In genomic region chr22:20766530-20766929, GRCh38 we compare ENCODE assay signal across 37 cellular contexts. TPM values are rescaled to one million over a fixed set of nuclear protein-coding genes. Genes with fewer than 3 reads are reported as not detected.
"Had no signal": no experiment of that assay in that cellular context is flagged by ENCODE, and none has a peak within 500 bp of the region (broad histone marks: within the 10 kb centered on the region; RNA-seq: fewer than 3 reads in every experiment).

No MANE protein-coding gene starts in this region.

- DNase-seq: activated effector memory CD4-positive, alpha-beta T cell treated with anti-CD3 and anti-CD28 coated beads, Interleukin-2, amount 50 U/mL, for 16 hours; activated effector memory CD4-positive, alpha-beta T cell treated with Interleukin-2 at 50 U/mL for 16 hours; activated gamma-delta T cell; activated gamma-delta T cell treated with Interleukin-2 at 50 U/mL for 16 hours; activated naive CD4-positive, alpha-beta T cell treated with anti-CD3 and anti-CD28 coated beads for 36 hours; activated naive CD4-positive, alpha-beta T cell treated with anti-CD3 and anti-CD28 coated beads, Interleukin-2, amount 50 U/mL, for 16 hours; activated naive CD4-positive, alpha-beta T cell treated with Interleukin-2 at 50 U/mL for 16 hours; activated naive CD8-positive, alpha-beta T cell treated with anti-CD3 and anti-CD28 coated beads for 36 hours; activated naive CD8-positive, alpha-beta T cell treated with anti-CD3 and anti-CD28 coated beads, Interleukin-2, amount 10 ng/mL, durations not matched to agents 7 days and 5 days; activated naive CD8-positive, alpha-beta T cell treated with anti-CD3 and anti-CD28 coated beads, Interleukin-2, amount 50 U/mL, for 24 hours; activated T-cell treated with anti-CD3 and anti-CD28 coated beads, Interleukin-2, amount 50 U/mL, for 1 hour; activated T-cell treated with anti-CD3 and anti-CD28 coated beads, Interleukin-2, amount 50 U/mL, for 24 hours; activated T-cell treated with anti-CD3 and anti-CD28 coated beads, Interleukin-2, amount 50 U/mL, for 4 hours; activated T-cell treated with anti-CD3 and anti-CD28 coated beads, Interleukin-2, amount 50 U/mL, for 48 hours; activated T-cell treated with anti-CD3 and anti-CD28 coated beads, Interleukin-2, amount 50 U/mL, for 72 hours; adrenal gland; amniotic stem cell; amygdala; anterior cingulate cortex; aorta; body of pancreas; brain microvascular endothelial cell; central memory CD4-positive, alpha-beta T cell; cerebellar nuclear complex had no signal

- FAIRE-seq: astrocyte had no signal

- H3K27ac Mint-ChIP-seq: activated naive CD4-positive, alpha-beta T cell treated with anti-CD3 and anti-CD28 coated beads, Interleukin-2, amount 50 U/mL, for 24 hours; activated naive CD8-positive, alpha-beta T cell; activated naive CD8-positive, alpha-beta T cell treated with anti-CD3 and anti-CD28 coated beads for 36 hours; activated naive CD8-positive, alpha-beta T cell treated with anti-CD3 and anti-CD28 coated beads, Interleukin-2, amount 10 ng/mL, durations not matched to agents 7 days and 5 days; activated naive CD8-positive, alpha-beta T cell treated with anti-CD3 and anti-CD28 coated beads, Interleukin-2, amount 50 U/mL, for 24 hours; activated T-cell treated with anti-CD3 and anti-CD28 coated beads, Interleukin-2, amount 50 U/mL, for 24 hours; activated T-cell treated with anti-CD3 and anti-CD28 coated beads, Interleukin-2, amount 50 U/mL, for 72 hours; activated T-helper 1 cell treated with anti-CD3 and anti-CD28 coated beads, Interleukin-12 subunit alpha, Interleukin-12 subunit beta, Interleukin-2, Interleukin-4 antibody, amounts not matched to agents 30 ng/mL and 10 ng/mL and 1 ng/mL, durations not matched to agents 14 hours and 24 hours and 36 hours; activated T-helper 2 cell treated with anti-CD3 and anti-CD28 coated beads, Interferon-gamma antibody, Interleukin-2, Interleukin-4, amounts not matched to agents 10 μg/mL and 5 μg/mL and 100 μg/mL, durations not matched to agents 14 hours and 24 hours and 36 hours; brain had no signal

- H3K27me3 Mint-ChIP-seq: activated naive CD4-positive, alpha-beta T cell treated with anti-CD3 and anti-CD28 coated beads, Interleukin-2, amount 50 U/mL, for 24 hours; activated naive CD8-positive, alpha-beta T cell; activated naive CD8-positive, alpha-beta T cell treated with anti-CD3 and anti-CD28 coated beads for 36 hours; activated naive CD8-positive, alpha-beta T cell treated with anti-CD3 and anti-CD28 coated beads, Interleukin-2, amount 10 ng/mL, durations not matched to agents 7 days and 5 days; activated naive CD8-positive, alpha-beta T cell treated with anti-CD3 and anti-CD28 coated beads, Interleukin-2, amount 50 U/mL, for 24 hours; activated T-cell treated with anti-CD3 and anti-CD28 coated beads, Interleukin-2, amount 50 U/mL, for 24 hours; activated T-helper 17 cell treated with anti-CD3 and anti-CD28 coated beads, Interleukin-2, amount 50 U/mL, for 72 hours; brain; central memory CD8-positive, alpha-beta T cell had no signal

- H3K4me3 ChIP-seq: adrenal gland, ascending aorta, body of pancreas, breast epithelium, cardiac muscle cell had no signal

- H3K9me3 ChIP-seq: adrenal gland, ascending aorta, body of pancreas, breast epithelium had no signal

- H3K9me3 Mint-ChIP-seq: activated naive CD4-positive, alpha-beta T cell treated with anti-CD3 and anti-CD28 coated beads for 36 hours; activated naive CD4-positive, alpha-beta T cell treated with anti-CD3 and anti-CD28 coated beads, Interleukin-2, amount 50 U/mL, for 24 hours; activated naive CD4-positive, alpha-beta T cell treated with anti-CD3 and anti-CD28 coated beads, Interleukin-2, amount 50 U/mL, for 72 hours; activated naive CD8-positive, alpha-beta T cell treated with anti-CD3 and anti-CD28 coated beads for 36 hours; activated naive CD8-positive, alpha-beta T cell treated with anti-CD3 and anti-CD28 coated beads, Interleukin-2, amount 10 ng/mL, durations not matched to agents 7 days and 5 days; activated naive CD8-positive, alpha-beta T cell treated with anti-CD3 and anti-CD28 coated beads, Interleukin-2, amount 50 U/mL, for 24 hours; activated T-cell treated with anti-CD3 and anti-CD28 coated beads, Interleukin-2, amount 50 U/mL, for 24 hours; activated T-cell treated with anti-CD3 and anti-CD28 coated beads, Interleukin-2, amount 50 U/mL, for 4 hours; activated T-cell treated with anti-CD3 and anti-CD28 coated beads, Interleukin-2, amount 50 U/mL, for 72 hours; activated T-helper 1 cell treated with anti-CD3 and anti-CD28 coated beads, Interleukin-12 subunit alpha, Interleukin-12 subunit beta, Interleukin-2, Interleukin-4 antibody, amounts not matched to agents 30 ng/mL and 10 ng/mL and 1 ng/mL, durations not matched to agents 14 hours and 24 hours and 36 hours; activated T-helper 17 cell treated with anti-CD3 and anti-CD28 coated beads, Interleukin-2, amount 50 U/mL, for 72 hours; activated T-helper 2 cell treated with anti-CD3 and anti-CD28 coated beads, Interferon-gamma antibody, Interleukin-2, Interleukin-4, amounts not matched to agents 10 μg/mL and 5 μg/mL and 100 μg/mL, durations not matched to agents 14 hours and 24 hours and 36 hours; brain; central memory CD8-positive, alpha-beta T cell had no signal

- H3K4me3 Mint-ChIP-seq: activated naive CD4-positive, alpha-beta T cell treated with anti-CD3 and anti-CD28 coated beads for 36 hours; activated naive CD4-positive, alpha-beta T cell treated with anti-CD3 and anti-CD28 coated beads, Interleukin-2, amount 50 U/mL, for 24 hours; activated naive CD8-positive, alpha-beta T cell; activated naive CD8-positive, alpha-beta T cell treated with anti-CD3 and anti-CD28 coated beads for 36 hours; activated naive CD8-positive, alpha-beta T cell treated with anti-CD3 and anti-CD28 coated beads, Interleukin-2, amount 10 ng/mL, durations not matched to agents 7 days and 5 days; activated naive CD8-positive, alpha-beta T cell treated with anti-CD3 and anti-CD28 coated beads, Interleukin-2, amount 50 U/mL, for 24 hours; activated T-cell treated with anti-CD3 and anti-CD28 coated beads, Interleukin-2, amount 50 U/mL, for 24 hours; activated T-cell treated with anti-CD3 and anti-CD28 coated beads, Interleukin-2, amount 50 U/mL, for 4 hours; activated T-cell treated with anti-CD3 and anti-CD28 coated beads, Interleukin-2, amount 50 U/mL, for 72 hours; activated T-helper 1 cell treated with anti-CD3 and anti-CD28 coated beads, Interleukin-12 subunit alpha, Interleukin-12 subunit beta, Interleukin-2, Interleukin-4 antibody, amounts not matched to agents 30 ng/mL and 10 ng/mL and 1 ng/mL, durations not matched to agents 14 hours and 24 hours and 36 hours; activated T-helper 17 cell treated with anti-CD3 and anti-CD28 coated beads, Interleukin-2, amount 50 U/mL, for 72 hours; brain; central memory CD8-positive, alpha-beta T cell had no signal

- H3K27me3 ChIP-seq: adrenal gland, ascending aorta, body of pancreas, brain microvascular endothelial cell, breast epithelium, cardiac muscle cell had no signal

- H3K27ac ChIP-seq: adrenal gland, ascending aorta, body of pancreas, brain microvascular endothelial cell, breast epithelium, cardiac muscle cell had no signal

- H3K4me1 ChIP-seq: adrenal gland, ascending aorta, body of pancreas, breast epithelium had no signal

- ATAC-seq: activated naive CD4-positive, alpha-beta T cell treated with anti-CD3 and anti-CD28 coated beads, Interleukin-2, amount 50 U/mL, for 72 hours; activated naive CD8-positive, alpha-beta T cell treated with anti-CD3 and anti-CD28 coated beads, Interleukin-2, amount 50 U/mL, for 24 hours; activated T-cell treated with anti-CD3 and anti-CD28 coated beads, Interleukin-2, amount 50 U/mL, for 4 hours; activated T-cell treated with anti-CD3 and anti-CD28 coated beads, Interleukin-2, amount 50 U/mL, for 72 hours; activated T-helper 17 cell treated with anti-CD3 and anti-CD28 coated beads, Interleukin-2, amount 50 U/mL, for 72 hours; body of pancreas had no signal

- H3K4me1 Mint-ChIP-seq: activated naive CD8-positive, alpha-beta T cell treated with anti-CD3 and anti-CD28 coated beads for 36 hours; brain had no signal

RNA-seq across cellular contexts. Expression of gene SERPIND1, which starts 7.4 kb away (rescaled TPM):
- total RNA-seq: activated naive CD4-positive, alpha-beta T cell treated with anti-CD3 and anti-CD28 coated beads for 36 hours; activated naive CD4-positive, alpha-beta T cell treated with anti-CD3 and anti-CD28 coated beads, Interleukin-2, amount 50 U/mL, for 72 hours; activated naive CD8-positive, alpha-beta T cell treated with anti-CD3 and anti-CD28 coated beads for 36 hours; activated naive CD8-positive, alpha-beta T cell treated with anti-CD3 and anti-CD28 coated beads, Interleukin-2, amount 10 ng/mL, durations not matched to agents 7 days and 5 days; activated T-cell treated with anti-CD3 and anti-CD28 coated beads, Interleukin-2, amount 50 U/mL, for 72 hours; activated T-helper 1 cell treated with anti-CD3 and anti-CD28 coated beads, Interleukin-12 subunit alpha, Interleukin-12 subunit beta, Interleukin-2, Interleukin-4 antibody, amounts not matched to agents 30 ng/mL and 10 ng/mL and 1 ng/mL, durations not matched to agents 14 hours and 24 hours and 36 hours; activated T-helper 2 cell treated with anti-CD3 and anti-CD28 coated beads, Interferon-gamma antibody, Interleukin-2, Interleukin-4, amounts not matched to agents 10 μg/mL and 5 μg/mL and 100 μg/mL, durations not matched to agents 14 hours and 24 hours and 36 hours; ascending aorta; astrocyte; body of pancreas; chondrocyte had no signal
